Comparison of ENCODE assay signal across 8 cellular contexts in genomic region chr2:240556553-240557100, GRCh38. TPM values are rescaled to one million over a fixed set of nuclear protein-coding genes. Genes with fewer than 3 reads are reported as not detected.
DNase-seq lines count a peak whose midpoint lies in the region; ATAC-seq and TF ChIP-seq lines count a peak whose summit lies in the region.

No MANE protein-coding gene starts in this region.

- no peak for TF ChIP-seq EP300 in esophagus muscularis mucosa (IDR thresholded peaks at IDR 0.05)

- CTCF ChIA-PET in activated CD8-positive, alpha-beta T cell treated with anti-CD3 and anti-CD28 coated beads for 36 hours (lab: Charles Lee), result interaction anchor here (1.4 to 1.5 kb wide), 3 partner anchors 12 to 42 kb away, joined by 6 to 9 read pairs (median 7); partner anchors contain the start of gene RNPEPL1

- no peaks in the 10 kb centered on the region; the same call in 1 of the 2 replicates for H3K4me1 ChIP-seq in ES-I3 (ENCODE audit: insufficient read depth, low read length)
- peaks cover 15% of the 10 kb centered on the region for H3K4me1 ChIP-seq in Loucy (ENCODE audit: insufficient read depth, low read length, poor library complexity, severe bottlenecking)
- H3K4me1 ChIP-seq in esophagus muscularis mucosa, result peaks cover 36 to 42% (median 39%) of the 10 kb centered on the region in 4 donors
- H3K4me1 ChIP-seq in prostate gland (replicated peaks), result peaks cover 11% of the 10 kb centered on the region

- H3K4me2 ChIP-seq in Loucy (ENCODE audit: low read depth, low read length, poor library complexity, severe bottlenecking), result peak overlapping the region; percentile 34

- H3K4me3 ChIP-seq in Loucy (ENCODE audit: low read length, poor library complexity, severe bottlenecking) (no peak overlapping the region), esophagus muscularis mucosa (peak overlapping the region in 3 of 4 donors; percentile 57 to 62 (median 58)), prostate gland (no peak overlapping the region)

- peaks cover 38% of the 10 kb centered on the region for H3K36me3 Mint-ChIP-seq in activated CD8-positive, alpha-beta T cell treated with anti-CD3 and anti-CD28 coated beads for 36 hours (ENCODE audit: low read depth)

- peak; percentile 74 for DNase-seq in activated CD8-positive, alpha-beta T cell treated with anti-CD3 and anti-CD28 coated beads for 36 hours
- DNase-seq in esophagus muscularis mucosa (ENCODE audit: extremely low spot score) (no peak), prostate gland (ENCODE audit: low spot score) (peak; percentile 5), NCI-H345 (lab: John Stamatoyannopoulos, UW) (no peak), dedifferentiated amniotic fluid mesenchymal stem cell (ENCODE audit: extremely low spot score) (no peak)

- peak overlapping the region; percentile 29; the same call in 1 of the 2 replicates for H3K9ac ChIP-seq in ES-I3 (ENCODE audit: low read depth, low read length)
- no peak overlapping the region for H3K9ac ChIP-seq in Loucy (ENCODE audit: low read depth, low read length, poor library complexity, severe bottlenecking)

- no peaks in the 10 kb centered on the region for H3K9me2 ChIP-seq in Loucy (replicated peaks; ENCODE audit: low read depth, low read length)

- POLR2A ChIA-PET in activated CD8-positive, alpha-beta T cell treated with anti-CD3 and anti-CD28 coated beads for 36 hours (lab: Charles Lee), result no interaction called here

- 57% methylated on average over 9 of the region's 9 CpGs for WGBS in esophagus muscularis mucosa
- 56% methylated on average over 9 of the region's 9 CpGs for WGBS in prostate gland

- no peak overlapping the region for H2AFZ ChIP-seq in Loucy (ENCODE audit: low read length)

- TF ChIP-seq CTCF in Loucy (conservative IDR thresholded peaks at IDR 0.05; ENCODE audit: low read length) (peak; percentile 76), esophagus muscularis mucosa (IDR thresholded peaks at IDR 0.05) (peak in 1 of 3 experiments; percentile 32), prostate gland (IDR thresholded peaks at IDR 0.05) (peak in 2 of 4 experiments; percentile 25 to 37)
- TF ChIP-seq CTCF in activated CD8-positive, alpha-beta T cell treated with anti-CD3 and anti-CD28 coated beads for 36 hours (IDR thresholded peaks at IDR 0.05), result peak; percentile 50

- no peaks in the 10 kb centered on the region for H3K27me3 Mint-ChIP-seq in activated CD8-positive, alpha-beta T cell treated with anti-CD3 and anti-CD28 coated beads for 36 hours

- TF ChIP-seq POLR2A in esophagus muscularis mucosa (IDR thresholded peaks at IDR 0.05; ENCODE audit: low read depth) (no peak), prostate gland (IDR thresholded peaks at IDR 0.05) (no peak)

- H3K27me3 ChIP-seq in Loucy (ENCODE audit: insufficient read depth, low read length, poor library complexity, severe bottlenecking) (no peaks in the 10 kb centered on the region), esophagus muscularis mucosa (peaks cover 0 to 19% (median 0%) of the 10 kb centered on the region in 4 donors), prostate gland (replicated peaks; ENCODE audit: insufficient read depth) (no peaks in the 10 kb centered on the region)

- H3K79me2 ChIP-seq in Loucy (ENCODE audit: insufficient read depth, low read length), result peaks cover 59% of the 10 kb centered on the region

- no peak overlapping the region for H3K27ac Mint-ChIP-seq in activated CD8-positive, alpha-beta T cell treated with anti-CD3 and anti-CD28 coated beads for 36 hours

- H3F3A ChIP-seq in Loucy (ENCODE audit: low read depth), result no peaks in the 10 kb centered on the region

- peak overlapping the region; percentile 14 for H3K4me3 Mint-ChIP-seq in activated CD8-positive, alpha-beta T cell treated with anti-CD3 and anti-CD28 coated beads for 36 hours

- intact Hi-C loops in activated CD8-positive, alpha-beta T cell treated with anti-CD3 and anti-CD28 coated beads for 36 hours (cut with micrococcal nuclease), result no loop called here
- intact Hi-C loops in esophagus muscularis mucosa (cut with DNase I) (loop anchor here (5.0 kb wide), 1 partner anchor 36 kb away; no protein-coding TSS in a partner anchor), prostate gland (cut with DNase I) (no loop called here)

- H3K27ac ChIP-seq in esophagus muscularis mucosa (replicated peaks in 1 of 4), result no peak overlapping the region
- no peak overlapping the region for H3K27ac ChIP-seq in prostate gland

- peaks cover 2% of the 10 kb centered on the region for H3K9me3 Mint-ChIP-seq in activated CD8-positive, alpha-beta T cell treated with anti-CD3 and anti-CD28 coated beads for 36 hours

- peaks cover 25% of the 10 kb centered on the region for H4K20me1 ChIP-seq in Loucy (ENCODE audit: insufficient read depth, low read length, poor library complexity, severe bottlenecking)

- H3K36me3 ChIP-seq in ES-I3 (ENCODE audit: insufficient read depth, low read length), result no peaks in the 10 kb centered on the region
- H3K36me3 ChIP-seq in Loucy (ENCODE audit: insufficient read depth, low read length), result peaks cover 8% of the 10 kb centered on the region; the same call in 1 of the 2 replicates
- peaks cover 0 to 25% (median 3%) of the 10 kb centered on the region in 4 donors for H3K36me3 ChIP-seq in esophagus muscularis mucosa
- no peaks in the 10 kb centered on the region for H3K36me3 ChIP-seq in prostate gland

- no peak for ATAC-seq in activated CD8-positive, alpha-beta T cell treated with anti-CD3 and anti-CD28 coated beads for 36 hours
- no peak for ATAC-seq in HG03159 (IDR thresholded peaks at IDR 0.05; ENCODE audit: unreplicated experiment)

- H3K9me3 ChIP-seq in ES-I3 (ENCODE audit: control insufficient read depth, insufficient read depth, low read length) (peaks cover 3% of the 10 kb centered on the region; the same call in 1 of the 2 replicates), Loucy (ENCODE audit: insufficient read depth, low read depth, low read length) (no peaks in the 10 kb centered on the region), esophagus muscularis mucosa (no peaks in the 10 kb centered on the region), prostate gland (no peaks in the 10 kb centered on the region)

- H3K4me1 Mint-ChIP-seq in activated CD8-positive, alpha-beta T cell treated with anti-CD3 and anti-CD28 coated beads for 36 hours (ENCODE audit: low read depth), result peaks cover 40% of the 10 kb centered on the region

RNA-seq across cellular contexts. Expression of gene ANKMY1, which starts 1.2 kb away (rescaled TPM):
- 10 to 100 TPM; 14.5 to 18.6 TPM for total RNA-seq in activated CD8-positive, alpha-beta T cell treated with anti-CD3 and anti-CD28 coated beads for 36 hours
- 10 to 100 TPM in 2 of 4 donors, 1 to 10 TPM in 2; 9.1 to 10.9 (median 10.2) TPM for total RNA-seq in esophagus muscularis mucosa
- total RNA-seq in prostate gland, result 10 to 100 TPM; 22.7 to 31.4 TPM

RNA-seq across cellular contexts. Expression of gene DUSP28, which starts 3.5 kb away (rescaled TPM):
- 1 to 10 TPM; 4.5 to 6.2 TPM for total RNA-seq in activated CD8-positive, alpha-beta T cell treated with anti-CD3 and anti-CD28 coated beads for 36 hours
- 1 to 10 TPM; 3.8 to 7.3 (median 4.8) TPM for total RNA-seq in esophagus muscularis mucosa
- total RNA-seq in prostate gland, result 10 to 100 TPM; 18.4 to 18.6 TPM

RNA-seq across cellular contexts. Expression of gene RNPEPL1, which starts 11.7 kb away (rescaled TPM):
- 10 to 100 TPM; 39.1 to 40.5 TPM for total RNA-seq in activated CD8-positive, alpha-beta T cell treated with anti-CD3 and anti-CD28 coated beads for 36 hours
- total RNA-seq in esophagus muscularis mucosa (100 to 1,000 TPM in 1 of 4 donors, 10 to 100 TPM in 3; 57.3 to 135 (median 70.2) TPM), prostate gland (10 to 100 TPM; 36.9 to 94.7 TPM)

RNA-seq across cellular contexts. Expression of gene CAPN10, which starts 29.9 kb away (rescaled TPM):
- total RNA-seq in activated CD8-positive, alpha-beta T cell treated with anti-CD3 and anti-CD28 coated beads for 36 hours, result 10 to 100 TPM; 26.8 to 29.1 TPM
- total RNA-seq in esophagus muscularis mucosa (10 to 100 TPM; 16.7 to 29.2 (median 19.6) TPM), prostate gland (10 to 100 TPM; 25.5 to 68.4 TPM)

Comparison
In these comparisons a context has a peak if more than half of its experiments do, and no peak if none do; other contexts are left out.
1. H3K4me3 ChIP-seq: peak in esophagus muscularis mucosa (3 of 4); none in Loucy (single experiment) and prostate gland (0 of 2).
2. DNase-seq: peak in activated CD8-positive, alpha-beta T cell treated with anti-CD3 and anti-CD28 coated beads for 36 hours (single experiment) and prostate gland (single experiment); none in esophagus muscularis mucosa (single experiment), NCI-H345 (single experiment) and dedifferentiated amniotic fluid mesenchymal stem cell (single experiment).